In the genomic region with DNA sequence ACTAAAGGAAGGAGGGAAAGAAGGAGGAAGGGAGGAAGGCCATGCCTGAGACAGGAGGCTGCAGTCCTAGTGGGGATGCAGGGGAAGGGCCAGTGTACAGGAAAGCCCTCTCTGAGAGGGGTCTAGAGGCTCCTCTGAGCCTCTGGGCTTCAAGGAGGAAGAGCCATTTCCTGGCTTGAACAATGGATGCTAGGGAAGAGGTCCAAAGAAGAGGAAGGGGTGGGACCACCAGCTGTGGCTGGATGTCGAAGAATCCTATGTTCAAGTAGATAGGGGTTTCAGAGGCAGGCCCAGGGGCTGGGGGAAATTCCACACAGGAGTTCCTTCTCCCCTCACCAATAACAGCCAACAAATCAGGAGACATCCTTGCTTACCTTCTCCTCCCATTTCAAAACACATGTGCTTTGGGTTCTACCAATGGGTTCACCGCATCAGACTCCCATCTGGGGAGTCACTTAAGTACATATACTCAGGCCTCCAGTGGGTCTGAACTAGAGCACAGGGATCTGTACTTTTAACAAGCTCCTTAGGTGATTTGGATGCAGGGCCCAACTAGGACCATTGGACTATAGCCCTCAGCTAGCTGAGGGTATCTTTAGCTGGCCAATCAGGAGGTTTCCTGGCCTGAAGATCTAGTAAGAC, we compare ENCODE assay signal across 19 cellular contexts. TPM values are rescaled to one million over a fixed set of nuclear protein-coding genes. Genes with fewer than 3 reads are reported as not detected.
DNase-seq lines count a peak whose midpoint lies in the region; ATAC-seq and TF ChIP-seq lines count a peak whose summit lies in the region.
"Had no signal": no experiment of that assay in that cellular context is flagged by ENCODE, and none has a peak within 500 bp of the region (broad histone marks: within the 10 kb centered on the region; RNA-seq: fewer than 3 reads in every experiment).

No MANE protein-coding gene starts in this region.

- CTCF ChIA-PET in activated CD4-positive, alpha-beta T cell treated with anti-CD3 and anti-CD28 coated beads, Interleukin-2, amount 10 ng/mL, durations not matched to agents 7 days and 5 days (lab: Charles Lee) = interaction anchor here (0.6 to 2.1 kb wide), 10 partner anchors 10 to 85 kb away, joined by 3 to 7 read pairs (median 4); a partner anchor contains a TSS
- CTCF ChIA-PET in T-cell (lab: Charles Lee) = interaction anchor here (0.6 to 1.2 kb wide), 6 partner anchors 10 to 746 kb away, joined by 3 to 6 read pairs (median 4); no protein-coding TSS in a partner anchor

- H3K9me3 ChIP-seq in heart right ventricle = no peaks in the 10 kb centered on the region
- H3K9me3 ChIP-seq: colonic mucosa had no signal

- POLR2A ChIA-PET in activated CD4-positive, alpha-beta T cell treated with anti-CD3 and anti-CD28 coated beads, Interleukin-2, amount 10 ng/mL, durations not matched to agents 7 days and 5 days (lab: Charles Lee) = interaction anchor here (0.7 kb wide), 1 partner anchor 15 kb away, joined by 3 read pairs; no protein-coding TSS in a partner anchor
- POLR2A ChIA-PET in T-cell (lab: Charles Lee) = interaction anchor here in 1 of 2 donors (0.6 kb wide), 1 partner anchor 48 kb away, joined by 3 read pairs; no protein-coding TSS in a partner anchor

- peaks cover 25% of the 10 kb centered on the region for H3K4me1 Mint-ChIP-seq in activated CD4-positive, alpha-beta T cell treated with anti-CD3 and anti-CD28 coated beads, Interleukin-2, amount 10 ng/mL, durations not matched to agents 7 days and 5 days
- H3K4me1 Mint-ChIP-seq in T-cell (peaks cover 39 to 52% (median 41%) of the 10 kb centered on the region in 3 donors), progenitor cell of endocrine pancreas (ENCODE audit: low read depth) (no peaks in the 10 kb centered on the region)

- H3K4me3 Mint-ChIP-seq in activated CD4-positive, alpha-beta T cell treated with anti-CD3 and anti-CD28 coated beads, Interleukin-2, amount 10 ng/mL, durations not matched to agents 7 days and 5 days = no peak overlapping the region
- peak overlapping the region in 1 of 3 donors; percentile 23 for H3K4me3 Mint-ChIP-seq in T-cell
- no peak overlapping the region for H3K4me3 Mint-ChIP-seq in progenitor cell of endocrine pancreas (ENCODE audit: low read depth)
- H3K4me3 Mint-ChIP-seq: CD14-positive monocyte, HFFc6 had no signal

- H3K27me3 Mint-ChIP-seq in activated CD4-positive, alpha-beta T cell treated with anti-CD3 and anti-CD28 coated beads, Interleukin-2, amount 10 ng/mL, durations not matched to agents 7 days and 5 days = no peaks in the 10 kb centered on the region
- H3K27me3 Mint-ChIP-seq in T-cell = no peaks in the 10 kb centered on the region
- no peaks in the 10 kb centered on the region for H3K27me3 Mint-ChIP-seq in progenitor cell of endocrine pancreas

- no peak for DNase-seq in activated CD4-positive, alpha-beta T cell treated with anti-CD3 and anti-CD28 coated beads, Interleukin-2, amount 10 ng/mL, durations not matched to agents 7 days and 5 days
- DNase-seq in activated CD4-positive, alpha-beta T cell treated with anti-CD3 and anti-CD28 coated beads, Interleukin-2, amount 50 U/mL, for 1 hour = no peak
- DNase-seq in T-cell = no peak
- no peak for DNase-seq in heart right ventricle
- no peak for DNase-seq in progenitor cell of endocrine pancreas (ENCODE audit: low spot score, unreplicated experiment)
- DNase-seq in C1 segment of cervical spinal cord (lab: John Stamatoyannopoulos, UW) = no peak
- no peak for DNase-seq in NCI-H2081 treated with DMSO at 0.1 percent for 48 hours (lab: John Stamatoyannopoulos, UW)
- DNase-seq in stimulated activated CD4-positive, alpha-beta T cell treated with anti-CD3 and anti-CD28 coated beads, Interleukin-1b, Interleukin-23, amount 100 ng/mL, for 48 hours = no peak
- DNase-seq: activated T-cell treated with anti-CD3 and anti-CD28 coated beads for 4 hours, anterior cingulate cortex, colonic mucosa, DND-41, HFFc6, midbrain, NCI-H446 treated with DMSO at 0.1 percent for 48 hours, SHP77 treated with DMSO at 0.1 percent for 48 hours had no signal

- TF ChIP-seq CTCF in heart right ventricle (IDR thresholded peaks at IDR 0.05) = no peak
- no peak for TF ChIP-seq CTCF in progenitor cell of endocrine pancreas (IDR thresholded peaks at IDR 0.05; ENCODE audit: unreplicated experiment)

- WGBS in heart right ventricle, 2 donors = 59 to 74% methylated on average over 2 of the region's 2 CpGs

- H3K36me3 ChIP-seq in heart right ventricle = peaks cover 0 to 99% (median 46%) of the 10 kb centered on the region in 9 donors
- H3K36me3 ChIP-seq: colonic mucosa had no signal

- intact Hi-C loops in heart right ventricle (cut with DNase I) = no loop called here

- H3K27ac ChIP-seq in heart right ventricle = peak overlapping the region; percentile 1 to 97 (median 69)
- H3K27ac ChIP-seq: colonic mucosa had no signal

- H3K27ac Mint-ChIP-seq in activated CD4-positive, alpha-beta T cell treated with anti-CD3 and anti-CD28 coated beads, Interleukin-2, amount 10 ng/mL, durations not matched to agents 7 days and 5 days = peak overlapping the region; percentile 75
- H3K27ac Mint-ChIP-seq in T-cell (peak overlapping the region; percentile 55 to 89), progenitor cell of endocrine pancreas (peak overlapping the region; percentile 65)
- H3K27ac Mint-ChIP-seq: HFFc6 had no signal

- no peak overlapping the region for H3K4me3 ChIP-seq in heart right ventricle
- H3K4me3 ChIP-seq: colonic mucosa, skin epidermis had no signal

- H3K27me3 ChIP-seq in heart right ventricle = no peaks in the 10 kb centered on the region
- H3K27me3 ChIP-seq: colonic mucosa had no signal

- no peak for ATAC-seq in T-cell (replicated peaks in 1 of 4)
- ATAC-seq in heart right ventricle = peak; percentile 23 to 87 (median 80)
- ATAC-seq: activated CD4-positive, CD25-positive, alpha-beta regulatory T cell treated with anti-CD3 and anti-CD28 coated beads, Interleukin-2, amount 50 U/mL, for 24 hours had no signal

- peaks cover 39% of the 10 kb centered on the region for H3K36me3 Mint-ChIP-seq in activated CD4-positive, alpha-beta T cell treated with anti-CD3 and anti-CD28 coated beads, Interleukin-2, amount 10 ng/mL, durations not matched to agents 7 days and 5 days (ENCODE audit: low read depth)
- H3K36me3 Mint-ChIP-seq in T-cell (peaks cover 52% of the 10 kb centered on the region), progenitor cell of endocrine pancreas (ENCODE audit: insufficient read depth) (peaks cover 2% of the 10 kb centered on the region)

- H3K9me3 Mint-ChIP-seq in activated CD4-positive, alpha-beta T cell treated with anti-CD3 and anti-CD28 coated beads, Interleukin-2, amount 10 ng/mL, durations not matched to agents 7 days and 5 days = no peaks in the 10 kb centered on the region
- H3K9me3 Mint-ChIP-seq in T-cell (no peaks in the 10 kb centered on the region), progenitor cell of endocrine pancreas (ENCODE audit: low read depth) (no peaks in the 10 kb centered on the region)
- H3K9me3 Mint-ChIP-seq: CD14-positive monocyte, HFFc6 had no signal

- peaks cover 13 to 78% (median 51%) of the 10 kb centered on the region in 9 donors for H3K4me1 ChIP-seq in heart right ventricle
- H3K4me1 ChIP-seq: colonic mucosa had no signal

RNA-seq across cellular contexts. Expression of a gene that starts 32.4 kb away (rescaled TPM):
- 10 to 100 TPM; 11.6 to 11.7 TPM for total RNA-seq in activated CD4-positive, alpha-beta T cell treated with anti-CD3 and anti-CD28 coated beads, Interleukin-2, amount 10 ng/mL, durations not matched to agents 7 days and 5 days
- total RNA-seq in T-cell = 10 to 100 TPM in 4 of 5 donors, 1 to 10 TPM in 1; 7.4 to 18.0 (median 16.5) TPM
- 10 to 100 TPM; 16.8 to 26.2 (median 21.6) TPM for total RNA-seq in heart right ventricle
- polyA plus RNA-seq in heart right ventricle = 10 to 100 TPM; 13.4 to 37.5 TPM
- total RNA-seq in progenitor cell of endocrine pancreas = 57.4 and 63.4 TPM in 2 replicates

RNA-seq across cellular contexts. Expression of a gene that starts 50.3 kb away (rescaled TPM):
- total RNA-seq in activated CD4-positive, alpha-beta T cell treated with anti-CD3 and anti-CD28 coated beads, Interleukin-2, amount 10 ng/mL, durations not matched to agents 7 days and 5 days = under 1 TPM; 0.15 TPM
- under 1 TPM in 4 of 5 donors, not detected in 1; 0.32 to 0.65 (median 0.34) TPM for total RNA-seq in T-cell
- 1 to 10 TPM in 2 of 10 donors, under 1 TPM in 8; 0.25 to 1.5 (median 0.78) TPM for total RNA-seq in heart right ventricle
- under 1 TPM; 0.04 to 0.22 TPM for polyA plus RNA-seq in heart right ventricle
- total RNA-seq in progenitor cell of endocrine pancreas = 0.20 and 0.24 TPM in 2 replicates
- polyA plus RNA-seq: CD14-positive monocyte had no signal

RNA-seq across cellular contexts. Expression of a gene that starts 51.5 kb away (rescaled TPM):
- total RNA-seq in activated CD4-positive, alpha-beta T cell treated with anti-CD3 and anti-CD28 coated beads, Interleukin-2, amount 10 ng/mL, durations not matched to agents 7 days and 5 days = 10 to 100 TPM; 37.4 to 38.2 TPM
- 10 to 100 TPM; 34.2 to 45.5 (median 41.1) TPM for total RNA-seq in T-cell
- 10 to 100 TPM; 10.1 to 19.6 (median 12.0) TPM for total RNA-seq in heart right ventricle
- polyA plus RNA-seq in heart right ventricle = 10 to 100 TPM in 1 of 2 donors, 1 to 10 TPM in 1; 5.7 to 10.9 TPM
- 10.8 and 11.9 TPM in 2 replicates for total RNA-seq in progenitor cell of endocrine pancreas

Comparison
In these comparisons a context has a peak if more than half of its experiments do, and no peak if none do; other contexts are left out.
1. ATAC-seq: peak in heart right ventricle (8 of 8); none in T-cell (0 of 4).
2. Peak in every context shown above with its lines, with median percentiles within 50 percentile points of each other: H3K27ac Mint-ChIP-seq.